Comparison of ENCODE assay signal across 16 cellular contexts in genomic region chr1:10958614-10959013, GRCh38.
A peak's percentile ranks its signal among the peaks of the same experiment; 100 is the strongest.
DNase-seq lines count a peak whose midpoint lies in the region; ATAC-seq and TF ChIP-seq lines count a peak whose summit lies in the region.
"Had no signal": no experiment of that assay in that cellular context is flagged by ENCODE, and none has a peak within 500 bp of the region (broad histone marks: within the 10 kb centered on the region; RNA-seq: fewer than 3 reads in every experiment).

No MANE protein-coding gene starts in this region.

- ATAC-seq in HG03432 (IDR thresholded peaks at IDR 0.05; ENCODE audit: unreplicated experiment) = no peak
- ATAC-seq: naive thymus-derived CD8-positive, alpha-beta T cell had no signal

- DNase-seq in DMS153 (lab: John Stamatoyannopoulos, UW) (peak; percentile 100), NCI-H1417 treated with DMSO at 0.1 percent for 48 hours (lab: John Stamatoyannopoulos, UW) (peak; percentile 92), NCI-H345 (lab: John Stamatoyannopoulos, UW) (peak; percentile 98), iPS DF 4.7 (ENCODE audit: extremely low read depth, low spot score) (peak; percentile 79), GM03348 (ENCODE audit: low spot score) (no peak), GM10266 (ENCODE audit: extremely low spot score) (no peak)
- DNase-seq in effector CD8-positive, alpha-beta T cell (lab: John Stamatoyannopoulos, UW) = no peak
- DNase-seq: ACHN; activated naive CD8-positive, alpha-beta T cell treated with anti-CD3 and anti-CD28 coated beads, Interleukin-2, amount 10 ng/mL, durations not matched to agents 7 days and 5 days; activated T-cell treated with anti-CD3 and anti-CD28 coated beads, Interleukin-2, amount 50 U/mL, for 24 hours; CD4-positive, alpha-beta memory T cell; hypothalamus; naive thymus-derived CD8-positive, alpha-beta T cell; SIG-M5; stimulated activated CD4-positive, alpha-beta T cell treated with anti-CD3 and anti-CD28 coated beads, Interleukin-1b, Interleukin-23, amount 100 ng/mL, for 48 hours had no signal

- no peak for TF ChIP-seq CTCF in GM10266 (IDR thresholded peaks at IDR 0.05; ENCODE audit: control insufficient read depth, insufficient read depth, low read depth, missing control alignments)

Comparison
In these comparisons a context has a peak if more than half of its experiments do, and no peak if none do; other contexts are left out.
1. DNase-seq: peak in DMS153 (single experiment), NCI-H1417 treated with DMSO at 0.1 percent for 48 hours (single experiment), NCI-H345 (single experiment) and iPS DF 4.7 (single experiment); none in GM03348 (single experiment), effector CD8-positive, alpha-beta T cell (single experiment) and GM10266 (single experiment).